8 cellular contexts compared by ENCODE assay signal in genomic region chr17:7315570-7316243, GRCh38. TPM values are rescaled to one million over a fixed set of nuclear protein-coding genes. Genes with fewer than 3 reads are reported as not detected.
DNase-seq lines count a peak whose midpoint lies in the region; ATAC-seq and TF ChIP-seq lines count a peak whose summit lies in the region.

No MANE protein-coding gene starts in this region.

- CTCF ChIA-PET in activated CD8-positive, alpha-beta T cell treated with anti-CD3 and anti-CD28 coated beads for 36 hours (lab: Charles Lee): interaction anchor here (1.2 to 1.5 kb wide), 3 partner anchors 9 to 40 kb away, joined by 4 to 6 read pairs (median 5); no protein-coding TSS in a partner anchor

- TF ChIP-seq POLR2A in spleen (IDR thresholded peaks at IDR 0.05): no peak

- peaks cover 37% of the 10 kb centered on the region for H3K4me1 Mint-ChIP-seq in activated CD8-positive, alpha-beta T cell treated with anti-CD3 and anti-CD28 coated beads for 36 hours (ENCODE audit: low read depth)

- H3K27me3 ChIP-seq in hepatocyte: no peaks in the 10 kb centered on the region
- H3K27me3 ChIP-seq in spleen (replicated peaks in 1 of 7): no peaks in the 10 kb centered on the region

- peak overlapping the region; percentile 97 for H3K27ac ChIP-seq in hepatocyte
- peak overlapping the region; percentile 93 to 99 (median 97) for H3K27ac ChIP-seq in spleen

- no peaks in the 10 kb centered on the region for H3K9me3 Mint-ChIP-seq in activated CD8-positive, alpha-beta T cell treated with anti-CD3 and anti-CD28 coated beads for 36 hours

- no peaks in the 10 kb centered on the region for H3K27me3 Mint-ChIP-seq in activated CD8-positive, alpha-beta T cell treated with anti-CD3 and anti-CD28 coated beads for 36 hours

- H3K79me2 ChIP-seq in hepatocyte: peaks cover 38% of the 10 kb centered on the region

- peak overlapping the region; percentile 91 for H3K4me2 ChIP-seq in hepatocyte

- H3K4me3 ChIP-seq in hepatocyte (peak overlapping the region; percentile 73), spleen (peak overlapping the region; percentile 75 to 96 (median 88))

- H3K36me3 ChIP-seq in hepatocyte (replicated peaks; ENCODE audit: insufficient read depth, low read depth) (peaks cover 2% of the 10 kb centered on the region), spleen (peaks cover 0 to 85% (median 64%) of the 10 kb centered on the region in 6 donors)

- WGBS in hepatocyte (ENCODE audit: low lambda C conversion rate, missing lambda C conversion rate): 50% methylated on average over 30 of the region's 30 CpGs
- WGBS in spleen, 5 donors: 26 to 47% (median 40%) methylated on average over 23 to 30 of the region's 30 CpGs

- H3K27ac Mint-ChIP-seq in activated CD8-positive, alpha-beta T cell treated with anti-CD3 and anti-CD28 coated beads for 36 hours: peak overlapping the region; percentile 89

- H3K9me3 ChIP-seq in hepatocyte (ENCODE audit: low read depth) (no peaks in the 10 kb centered on the region), spleen (no peaks in the 10 kb centered on the region)

- peak overlapping the region; percentile 88 for H3K4me3 Mint-ChIP-seq in activated CD8-positive, alpha-beta T cell treated with anti-CD3 and anti-CD28 coated beads for 36 hours

- ATAC-seq in activated CD8-positive, alpha-beta T cell treated with anti-CD3 and anti-CD28 coated beads for 36 hours: no peak

- POLR2A ChIA-PET in activated CD8-positive, alpha-beta T cell treated with anti-CD3 and anti-CD28 coated beads for 36 hours (lab: Charles Lee): interaction anchor here (0.7 to 9.0 kb wide), 13 partner anchors 11 to 271 kb away, joined by 3 to 150 read pairs (median 4); partner anchors contain the start of genes ACAP1, CD68, NEURL4 and SLC2A4

- intact Hi-C loops in activated CD8-positive, alpha-beta T cell treated with anti-CD3 and anti-CD28 coated beads for 36 hours (cut with micrococcal nuclease): no loop called here
- intact Hi-C loops in spleen (cut with DNase I; ENCODE audit: low total_unique reads): no loop called here

- H2AFZ ChIP-seq in hepatocyte: peak overlapping the region; percentile 64

- peaks cover 18% of the 10 kb centered on the region for H4K20me1 ChIP-seq in hepatocyte (ENCODE audit: insufficient read depth, poor library complexity, severe bottlenecking)

- H3K9me2 ChIP-seq in hepatocyte (replicated peaks; ENCODE audit: insufficient read depth): no peaks in the 10 kb centered on the region

- DNase-seq in DMS79 (lab: John Stamatoyannopoulos, UW) (peak; percentile 1), DMS79 treated with DMSO at 0.1 percent for 48 hours (lab: John Stamatoyannopoulos, UW) (no peak), hepatocyte (ENCODE audit: low spot score) (no peak), spleen (peak; percentile 84), DMS153 (lab: John Stamatoyannopoulos, UW) (no peak), NK-92 (lab: John Stamatoyannopoulos, UW; ENCODE audit: unreplicated experiment) (no peak)
- no peak for DNase-seq in activated CD8-positive, alpha-beta T cell treated with anti-CD3 and anti-CD28 coated beads for 36 hours
- DNase-seq in central memory CD4-positive, alpha-beta T cell: no peak

- H3K4me1 ChIP-seq in hepatocyte (ENCODE audit: insufficient read depth): peaks cover 11% of the 10 kb centered on the region
- H3K4me1 ChIP-seq in spleen: peaks cover 21 to 62% (median 47%) of the 10 kb centered on the region in 6 donors

- TF ChIP-seq CTCF in activated CD8-positive, alpha-beta T cell treated with anti-CD3 and anti-CD28 coated beads for 36 hours (IDR thresholded peaks at IDR 0.05): no peak
- no peak for TF ChIP-seq CTCF in hepatocyte (IDR thresholded peaks at IDR 0.05; ENCODE audit: poor library complexity)
- TF ChIP-seq CTCF in spleen (IDR thresholded peaks at IDR 0.05 in 8 of 11, conservative IDR thresholded peaks at IDR 0.05 in 3 of 11): no peak

- H3K36me3 Mint-ChIP-seq in activated CD8-positive, alpha-beta T cell treated with anti-CD3 and anti-CD28 coated beads for 36 hours (ENCODE audit: low read depth): peaks cover 40% of the 10 kb centered on the region

RNA-seq across cellular contexts. Expression of gene GPS2, which starts 0.5 kb away (rescaled TPM):
- 10 to 100 TPM; 31.8 to 36.8 TPM for total RNA-seq in activated CD8-positive, alpha-beta T cell treated with anti-CD3 and anti-CD28 coated beads for 36 hours
- total RNA-seq in hepatocyte (34.5 and 50.3 TPM in 2 replicates), spleen (100 to 1,000 TPM in 2 of 7 donors, 10 to 100 TPM in 5; 54.1 to 123 (median 65.4) TPM)
- polyA plus RNA-seq in hepatocyte (103 and 111 TPM in 2 replicates), spleen (10 to 100 TPM; 56.6 to 73.2 (median 70.9) TPM)

RNA-seq across cellular contexts. Expression of gene EIF5A, which starts 8.3 kb away (rescaled TPM):
- 1,000 to 10,000 TPM; 1,064 TPM for total RNA-seq in activated CD8-positive, alpha-beta T cell treated with anti-CD3 and anti-CD28 coated beads for 36 hours
- total RNA-seq in hepatocyte (267 and 331 TPM in 2 replicates), spleen (100 to 1,000 TPM; 117 to 326 (median 244) TPM)
- polyA plus RNA-seq in hepatocyte (693 and 747 TPM in 2 replicates), spleen (100 to 1,000 TPM; 310 to 426 (median 376) TPM)

RNA-seq across cellular contexts. Expression of gene NEURL4, which starts 13.4 kb away (rescaled TPM):
- 10 to 100 TPM; 36.2 to 40.4 TPM for total RNA-seq in activated CD8-positive, alpha-beta T cell treated with anti-CD3 and anti-CD28 coated beads for 36 hours
- total RNA-seq in hepatocyte (9.2 and 9.6 TPM in 2 replicates), spleen (10 to 100 TPM; 16.5 to 53.9 (median 44.3) TPM)
- polyA plus RNA-seq in hepatocyte (9.5 and 13.9 TPM in 2 replicates), spleen (10 to 100 TPM; 17.6 to 48.6 (median 36.3) TPM)

RNA-seq across cellular contexts. Expression of gene ACAP1, which starts 20.6 kb away (rescaled TPM):
- 100 to 1,000 TPM; 309 to 342 TPM for total RNA-seq in activated CD8-positive, alpha-beta T cell treated with anti-CD3 and anti-CD28 coated beads for 36 hours
- total RNA-seq in hepatocyte (not detected in 2 replicates), spleen (100 to 1,000 TPM; 118 to 312 (median 208) TPM)
- polyA plus RNA-seq in hepatocyte (10.2 and 14.6 TPM in 2 replicates), spleen (100 to 1,000 TPM; 126 to 266 (median 245) TPM)

RNA-seq across cellular contexts. Expression of gene YBX2, which starts 21.3 kb away (rescaled TPM):
- under 1 TPM; 0.56 to 0.83 TPM for total RNA-seq in activated CD8-positive, alpha-beta T cell treated with anti-CD3 and anti-CD28 coated beads for 36 hours
- total RNA-seq in hepatocyte (1.4 and 1.7 TPM in 2 replicates), spleen (under 1 TPM in 3 of 7 donors, not detected in 4; 0.11 to 0.40 (median 0.19) TPM)
- polyA plus RNA-seq in hepatocyte (1.3 and 3.0 TPM in 2 replicates), spleen (under 1 TPM; 0.09 to 0.22 (median 0.12) TPM)

Comparison
In these comparisons a context has a peak if more than half of its experiments do, and no peak if none do; other contexts are left out.
1. DNase-seq: peak in DMS79 (single experiment) and spleen (single experiment); none in DMS79 treated with DMSO at 0.1 percent for 48 hours (single experiment), activated CD8-positive, alpha-beta T cell treated with anti-CD3 and anti-CD28 coated beads for 36 hours (single experiment), hepatocyte (single experiment), DMS153 (single experiment), NK-92 (single experiment) and central memory CD4-positive, alpha-beta T cell (single experiment).